Comparison of ENCODE assay signal across 7 cellular contexts in genomic region chr20:12925214-12925755, GRCh38.
DNase-seq lines count a peak whose midpoint lies in the region; ATAC-seq lines count a peak whose summit lies in the region.

No MANE protein-coding gene starts in this region.

- intact Hi-C loops in left cardiac atrium (cut with DNase I), result loop anchor here in 1 of 2 donors (2.0 to 5.0 kb wide), 2 partner anchors 42 to 182 kb away; no protein-coding TSS in a partner anchor

- DNase-seq in G401 (ENCODE audit: low spot score) (peak; percentile 89), NCI-H526 (lab: John Stamatoyannopoulos, UW) (peak; percentile 73 to 93), left cardiac atrium (peak; percentile 39), putamen (ENCODE audit: low spot score) (peak; percentile 69)
- DNase-seq in activated naive CD8-positive, alpha-beta T cell treated with anti-CD3 and anti-CD28 coated beads, Interleukin-2, amount 50 U/mL, for 24 hours, result peak; percentile 10

- ATAC-seq in GM21381 (IDR thresholded peaks at IDR 0.05; ENCODE audit: unreplicated experiment) (peak; percentile 97), HG03521 (IDR thresholded peaks at IDR 0.05; ENCODE audit: unreplicated experiment) (peak; percentile 98), left cardiac atrium (peak; percentile 91)
- peak; percentile 67 for ATAC-seq in activated naive CD8-positive, alpha-beta T cell treated with anti-CD3 and anti-CD28 coated beads, Interleukin-2, amount 50 U/mL, for 24 hours

- peaks cover 4% of the 10 kb centered on the region for H3K9me3 Mint-ChIP-seq in activated naive CD8-positive, alpha-beta T cell treated with anti-CD3 and anti-CD28 coated beads, Interleukin-2, amount 50 U/mL, for 24 hours

- H3K27me3 Mint-ChIP-seq in activated naive CD8-positive, alpha-beta T cell treated with anti-CD3 and anti-CD28 coated beads, Interleukin-2, amount 50 U/mL, for 24 hours, result peaks cover 4% of the 10 kb centered on the region

- no peaks in the 10 kb centered on the region for H3K36me3 Mint-ChIP-seq in activated naive CD8-positive, alpha-beta T cell treated with anti-CD3 and anti-CD28 coated beads, Interleukin-2, amount 50 U/mL, for 24 hours (ENCODE audit: low read depth)

- no peaks in the 10 kb centered on the region for H3K4me1 Mint-ChIP-seq in activated naive CD8-positive, alpha-beta T cell treated with anti-CD3 and anti-CD28 coated beads, Interleukin-2, amount 50 U/mL, for 24 hours

- in situ Hi-C loops in G401 (cut with HindIII; ENCODE audit: low sequenced_read_pairs), result no loop called here

- H3K4me3 Mint-ChIP-seq in activated naive CD8-positive, alpha-beta T cell treated with anti-CD3 and anti-CD28 coated beads, Interleukin-2, amount 50 U/mL, for 24 hours, result no peak overlapping the region

- H3K27ac Mint-ChIP-seq in activated naive CD8-positive, alpha-beta T cell treated with anti-CD3 and anti-CD28 coated beads, Interleukin-2, amount 50 U/mL, for 24 hours, result no peak overlapping the region

Comparison
In these comparisons a context has a peak if more than half of its experiments do, and no peak if none do; other contexts are left out.
1. Peak in every context shown above with its lines: DNase-seq and ATAC-seq.
2. DNase-seq: peak in every context shown above with its lines; median percentile 89 in G401; 83 in NCI-H526; 69 in putamen; 39 in left cardiac atrium; 10 in activated naive CD8-positive, alpha-beta T cell treated with anti-CD3 and anti-CD28 coated beads, Interleukin-2, amount 50 U/mL, for 24 hours.